11 cellular contexts compared by ENCODE assay signal in the genomic region with DNA sequence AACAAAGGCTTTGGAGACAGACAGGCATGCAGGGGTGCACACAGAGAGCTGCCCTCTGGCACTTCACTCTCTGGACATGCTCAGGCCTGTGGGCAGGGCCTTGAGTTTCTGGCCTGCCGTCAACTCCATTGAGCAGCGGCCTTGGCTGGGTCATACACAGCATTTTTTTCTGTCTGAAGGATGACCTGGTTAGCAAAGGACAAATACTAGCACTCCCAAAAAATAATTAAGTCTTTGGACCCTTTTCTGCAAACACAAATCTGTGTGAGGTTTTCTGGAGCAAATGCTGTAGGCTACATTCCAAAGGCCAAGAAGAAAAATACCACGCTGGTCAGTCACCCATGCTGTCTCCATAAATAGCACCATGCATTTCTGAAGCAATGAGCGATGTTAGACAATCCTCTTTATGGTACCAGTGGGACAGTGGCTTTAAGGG.
DNase-seq lines count a peak whose midpoint lies in the region; ATAC-seq and TF ChIP-seq lines count a peak whose summit lies in the region.
"Had no signal": no experiment of that assay in that cellular context is flagged by ENCODE, and none has a peak within 500 bp of the region (broad histone marks: within the 10 kb centered on the region; RNA-seq: fewer than 3 reads in every experiment).

No MANE protein-coding gene starts in this region.

- no peak for TF ChIP-seq POLR2A in ovary (IDR thresholded peaks at IDR 0.05)

- intact Hi-C loops in ovary (cut with DNase I), result loop anchor here in 1 of 4 donors (10.0 kb wide), 1 partner anchor 78 kb away; no protein-coding TSS in a partner anchor

- H3K27ac ChIP-seq in cardiac muscle cell, result peak overlapping the region; percentile 7
- H3K27ac ChIP-seq in ovary, result peak overlapping the region in 1 of 2 donors; percentile 22
- H3K27ac ChIP-seq: foreskin keratinocyte had no signal

- ATAC-seq in HG03460 (IDR thresholded peaks at IDR 0.05; ENCODE audit: unreplicated experiment), result no peak
- ATAC-seq: foreskin keratinocyte had no signal

- H3K4me1 ChIP-seq in cardiac muscle cell (ENCODE audit: low read depth), result peaks cover 19% of the 10 kb centered on the region
- peaks cover 16% of the 10 kb centered on the region for H3K4me1 ChIP-seq in ovary (ENCODE audit: insufficient read depth)

- WGBS in ovary, 3 donors, result 8 to 14% (median 11%) methylated on average over 4 of the region's 4 CpGs

- H3K27me3 ChIP-seq in cardiac muscle cell (no peaks in the 10 kb centered on the region), ovary (no peaks in the 10 kb centered on the region)

- H3K4me3 ChIP-seq in cardiac muscle cell (no peak overlapping the region), ovary (no peak overlapping the region)

- DNase-seq in EH (ENCODE audit: low read depth) (peak; percentile 93), astrocyte of the hippocampus (ENCODE audit: low read depth, low spot score) (peak; percentile 75), cardiac muscle cell (ENCODE audit: low read depth in 1 of 2, low spot score in 1 of 2) (peak in 1 of 2 donors; percentile 55), ovary (peak in 4 of 5 donors; percentile 42 to 68 (median 56)), inferior parietal cortex (ENCODE audit: extremely low spot score) (no peak), GDM1 (lab: John Stamatoyannopoulos, UW) (no peak), NCI-H1930 (lab: John Stamatoyannopoulos, UW) (no peak)
- DNase-seq: kidney glomerular epithelial cell, T-helper 2 cell had no signal

- TF ChIP-seq EP300 in ovary (IDR thresholded peaks at IDR 0.05), result no peak

- H3K9me3 ChIP-seq in cardiac muscle cell (ENCODE audit: low read depth) (no peaks in the 10 kb centered on the region), ovary (no peaks in the 10 kb centered on the region)

- TF ChIP-seq CTCF in cardiac muscle cell (IDR thresholded peaks at IDR 0.05; ENCODE audit: low read depth, low read length) (no peak), ovary (IDR thresholded peaks at IDR 0.05) (no peak)

- no peaks in the 10 kb centered on the region for H3K36me3 ChIP-seq in cardiac muscle cell
- H3K36me3 ChIP-seq in ovary, result no peaks in the 10 kb centered on the region

Comparison
In these comparisons a context has a peak if more than half of its experiments do, and no peak if none do; other contexts are left out.
1. DNase-seq: peak in EH (single experiment), astrocyte of the hippocampus (single experiment) and ovary (4 of 5); none in inferior parietal cortex (single experiment), GDM1 (single experiment) and NCI-H1930 (0 of 2).